19 cellular contexts compared by ENCODE assay signal in genomic region chr10:78508955-78509354, GRCh38.
"Had no signal": no experiment of that assay in that cellular context is flagged by ENCODE, and none has a peak within 500 bp of the region (broad histone marks: within the 10 kb centered on the region; RNA-seq: fewer than 3 reads in every experiment).

No MANE protein-coding gene starts in this region.

- H3K27ac ChIP-seq: brain microvascular endothelial cell, epithelial cell of prostate, foreskin keratinocyte, left lung, neutrophil, parathyroid adenoma, upper lobe of left lung had no signal

- DNase-seq: activated CD4-positive, alpha-beta memory T cell treated with anti-CD3 and anti-CD28 coated beads, Interleukin-2, amount 10 ng/mL, durations not matched to agents 7 days and 5 days; activated CD4-positive, alpha-beta T cell treated with anti-CD3 and anti-CD28 coated beads for 4 hours; activated CD8-positive, alpha-beta memory T cell treated with anti-CD3 and anti-CD28 coated beads, Interleukin-2, amount 10 ng/mL, durations not matched to agents 7 days and 5 days; activated naive CD4-positive, alpha-beta T cell treated with Interleukin-2 at 50 U/mL for 16 hours; activated naive CD8-positive, alpha-beta T cell treated with anti-CD3 and anti-CD28 coated beads, Interleukin-2, amount 10 ng/mL, durations not matched to agents 7 days and 5 days; activated T-cell treated with anti-CD3 and anti-CD28 coated beads, Interleukin-2, amount 50 U/mL, for 24 hours; brain microvascular endothelial cell; central memory CD4-positive, alpha-beta T cell; endodermal cell; foreskin keratinocyte; heart left ventricle; left lung; T-cell; upper lobe of left lung had no signal

- H3K9me3 ChIP-seq: heart left ventricle, left lung, neutrophil, upper lobe of left lung had no signal

- H3K79me2 ChIP-seq: parathyroid adenoma had no signal

- H3K27me3 ChIP-seq: foreskin keratinocyte, heart left ventricle, left lung, neutrophil, upper lobe of left lung had no signal

- FAIRE-seq: colon had no signal

- H2AFZ ChIP-seq: parathyroid adenoma had no signal

- H3K9ac ChIP-seq: parathyroid adenoma had no signal

- H3K4me3 ChIP-seq: dorsolateral prefrontal cortex, heart left ventricle, left lung, upper lobe of left lung had no signal

- H3K36me3 ChIP-seq: brain microvascular endothelial cell, heart left ventricle, left lung, neutrophil, upper lobe of left lung had no signal

- H3K4me1 ChIP-seq: foreskin keratinocyte, parathyroid adenoma, upper lobe of left lung had no signal
